Comparison of ENCODE assay signal across 32 cellular contexts in the genomic region with DNA sequence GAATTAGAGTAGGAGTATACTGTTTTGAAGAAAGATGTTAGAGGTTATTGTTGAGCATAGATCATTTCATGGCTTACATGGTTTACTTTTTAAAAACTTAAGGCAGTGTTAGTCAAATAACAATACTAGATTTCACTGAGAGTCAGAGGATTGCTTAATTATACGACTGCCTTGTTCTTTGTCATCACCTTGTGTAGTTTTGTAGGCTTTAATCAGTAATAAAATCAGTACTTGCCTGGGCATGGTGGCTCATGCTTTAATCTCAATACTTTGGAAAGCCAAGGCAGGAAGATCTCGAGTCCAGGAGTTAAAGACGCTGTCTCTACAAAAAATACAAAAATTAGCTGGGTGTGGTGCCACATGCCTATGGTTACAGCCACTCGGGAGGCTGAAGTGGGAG. TPM values are rescaled to one million over a fixed set of nuclear protein-coding genes. Genes with fewer than 3 reads are reported as not detected.
"Had no signal": no experiment of that assay in that cellular context is flagged by ENCODE, and none has a peak within 500 bp of the region (broad histone marks: within the 10 kb centered on the region; RNA-seq: fewer than 3 reads in every experiment).

No MANE protein-coding gene starts in this region.

- H3K4me3 Mint-ChIP-seq: activated B cell treated with CpG ODN at 0.5 μM for 24 hours; activated CD8-positive, alpha-beta T cell treated with anti-CD3 and anti-CD28 coated beads for 36 hours; activated naive CD8-positive, alpha-beta T cell; activated T-cell treated with anti-CD3 and anti-CD28 coated beads, Interleukin-2, amount 50 U/mL, for 4 hours; activated T-helper 17 cell treated with anti-CD3 and anti-CD28 coated beads, Interleukin-2, amount 50 U/mL, for 72 hours; central memory CD8-positive, alpha-beta T cell; dendritic cell treated with granulocyte-macrophage colony-stimulating factor and Interleukin-4, amounts not matched to agents 40 ng/mL and 50 ng/mL, for 4 days; endodermal cell; T-cell; T-helper 1 cell treated with Interleukin-12 subunit alpha and Interleukin-12 subunit beta and Interleukin-4 antibody, amounts not matched to agents 30 μg/mL and 1 μg/mL, for 36 hours had no signal

- H3K9me3 Mint-ChIP-seq: activated T-helper 17 cell treated with anti-CD3 and anti-CD28 coated beads, Interleukin-2, amount 50 U/mL, for 72 hours; central memory CD8-positive, alpha-beta T cell; endodermal cell; T-helper 1 cell treated with Interleukin-12 subunit alpha and Interleukin-12 subunit beta and Interleukin-4 antibody, amounts not matched to agents 30 μg/mL and 1 μg/mL, for 36 hours had no signal

- H3K27me3 ChIP-seq: body of pancreas, dorsolateral prefrontal cortex, gastrocnemius medialis, heart left ventricle had no signal

- H3K4me1 ChIP-seq: body of pancreas, gastrocnemius medialis had no signal

- H3K4me3 ChIP-seq: body of pancreas, coronary artery, dorsolateral prefrontal cortex, gastrocnemius medialis, heart left ventricle had no signal

- H3K27me3 Mint-ChIP-seq: activated B cell treated with CpG ODN at 0.5 μM for 24 hours; activated CD8-positive, alpha-beta T cell treated with anti-CD3 and anti-CD28 coated beads for 36 hours; activated naive CD8-positive, alpha-beta T cell; activated T-helper 17 cell treated with anti-CD3 and anti-CD28 coated beads, Interleukin-2, amount 50 U/mL, for 72 hours; central memory CD8-positive, alpha-beta T cell; dendritic cell treated with granulocyte-macrophage colony-stimulating factor and Interleukin-4, amounts not matched to agents 40 ng/mL and 50 ng/mL, for 4 days; T-cell had no signal

- H3K4me1 Mint-ChIP-seq: endodermal cell had no signal

- DNase-seq: activated B cell treated with CpG ODN at 0.5 μM for 24 hours; activated CD4-positive, alpha-beta T cell treated with anti-CD3 and anti-CD28 coated beads for 48 hours; activated CD4-positive, alpha-beta T cell treated with anti-CD3 and anti-CD28 coated beads, Interleukin-2, amount 50 U/mL, for 1 hour; activated CD4-positive, alpha-beta T cell treated with anti-CD3 and anti-CD28 coated beads, Interleukin-2, amount 50 U/mL, for 48 hours; activated CD8-positive, alpha-beta memory T cell treated with anti-CD3 and anti-CD28 coated beads for 24 hours; activated CD8-positive, alpha-beta T cell treated with anti-CD3 and anti-CD28 coated beads for 36 hours; activated effector memory CD4-positive, alpha-beta T cell treated with Interleukin-2 at 50 U/mL for 16 hours; activated gamma-delta T cell treated with Interleukin-2 at 50 U/mL for 16 hours; activated naive CD4-positive, alpha-beta T cell treated with anti-CD3 and anti-CD28 coated beads, Interleukin-2, amount 50 U/mL, for 16 hours; activated naive CD4-positive, alpha-beta T cell treated with Interleukin-2 at 50 U/mL for 16 hours; activated T-cell treated with anti-CD3 and anti-CD28 coated beads, Interleukin-2, amount 50 U/mL, for 4 hours; amniotic stem cell; aorta; body of pancreas; dorsolateral prefrontal cortex; effector memory CD4-positive, alpha-beta T cell; endodermal cell; foreskin fibroblast; gastrocnemius medialis; glutamatergic neuron; heart left ventricle; T-cell; T1000; WERI-Rb-1 had no signal

- H3K27ac ChIP-seq: body of pancreas, coronary artery, dorsolateral prefrontal cortex, gastrocnemius medialis, heart left ventricle, WERI-Rb-1 had no signal

- ATAC-seq: activated CD4-positive, CD25-positive, alpha-beta regulatory T cell treated with anti-CD3 and anti-CD28 coated beads, Interleukin-2, amount 50 U/mL, for 24 hours; activated CD8-positive, alpha-beta T cell treated with anti-CD3 and anti-CD28 coated beads for 36 hours; activated T-cell treated with anti-CD3 and anti-CD28 coated beads, Interleukin-2, amount 50 U/mL, for 4 hours; activated T-helper 17 cell treated with anti-CD3 and anti-CD28 coated beads, Interleukin-2, amount 50 U/mL, for 72 hours; body of pancreas; gastrocnemius medialis; heart left ventricle; T-cell had no signal

- H3K36me3 ChIP-seq: gastrocnemius medialis, heart left ventricle, WERI-Rb-1 had no signal

- H3K27ac Mint-ChIP-seq: activated B cell treated with CpG ODN at 0.5 μM for 24 hours; activated CD8-positive, alpha-beta T cell treated with anti-CD3 and anti-CD28 coated beads for 36 hours; activated naive CD8-positive, alpha-beta T cell; activated T-helper 17 cell treated with anti-CD3 and anti-CD28 coated beads, Interleukin-2, amount 50 U/mL, for 72 hours; dendritic cell treated with granulocyte-macrophage colony-stimulating factor and Interleukin-4, amounts not matched to agents 40 ng/mL and 50 ng/mL, for 4 days; endodermal cell; T-cell; T-helper 1 cell treated with Interleukin-12 subunit alpha and Interleukin-12 subunit beta and Interleukin-4 antibody, amounts not matched to agents 30 μg/mL and 1 μg/mL, for 36 hours had no signal

- H3K9me3 ChIP-seq: body of pancreas, gastrocnemius medialis, heart left ventricle had no signal

RNA-seq across cellular contexts. Expression of gene GPR52, which starts 41.3 kb away (rescaled TPM):
- polyA plus RNA-seq: adipose tissue, aorta had no signal
